In the genomic region with DNA sequence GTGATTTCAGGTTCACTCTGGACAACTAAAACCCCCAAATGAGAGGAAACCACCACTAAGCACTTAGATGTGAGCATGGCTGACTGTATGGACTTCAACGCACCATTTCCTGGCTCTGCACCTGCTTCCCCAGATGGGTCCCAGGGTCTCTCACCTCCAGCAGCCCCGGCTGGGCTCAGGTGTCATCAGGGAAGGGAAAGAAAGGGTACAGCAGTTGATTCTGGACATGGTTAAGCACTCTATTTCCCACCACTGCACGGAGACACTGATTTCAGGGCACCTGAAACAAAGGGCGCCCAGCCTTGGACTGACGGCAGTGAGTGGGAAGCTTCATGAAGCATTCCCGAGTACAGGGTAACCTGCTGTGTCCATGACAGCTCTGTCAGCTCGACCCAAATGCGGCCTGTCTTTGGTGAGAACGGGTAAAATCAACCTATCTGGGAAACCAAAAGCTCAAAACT, we compare ENCODE assay signal across 12 cellular contexts. TPM values are rescaled to one million over a fixed set of nuclear protein-coding genes. Genes with fewer than 3 reads are reported as not detected.
A peak's percentile ranks its signal among the peaks of the same experiment; 100 is the strongest.
DNase-seq lines count a peak whose midpoint lies in the region; ATAC-seq and TF ChIP-seq lines count a peak whose summit lies in the region.
"Had no signal": no experiment of that assay in that cellular context is flagged by ENCODE, and none has a peak within 500 bp of the region (broad histone marks: within the 10 kb centered on the region; RNA-seq: fewer than 3 reads in every experiment).

No MANE protein-coding gene starts in this region.

- no peaks in the 10 kb centered on the region for H3K27me3 ChIP-seq in neutrophil
- no peaks in the 10 kb centered on the region for H3K27me3 ChIP-seq in vagina

- TF ChIP-seq POLR2A in vagina (IDR thresholded peaks at IDR 0.05), result no peak

- peaks cover 17% of the 10 kb centered on the region for H3K36me3 Mint-ChIP-seq in stimulated activated naive CD8-positive, alpha-beta T cell treated with anti-CD3 and anti-CD28 coated beads, Interleukin-15, Interleukin-2, amounts not matched to agents 100 ng/mL and 50 ng/mL, for 24 hours (ENCODE audit: low read depth)
- peaks cover 5% of the 10 kb centered on the region; the same call in 1 of the 2 replicates for H3K36me3 Mint-ChIP-seq in WTC11

- no peak for TF ChIP-seq CTCF in coronary artery (IDR thresholded peaks at IDR 0.05)
- no peak for TF ChIP-seq CTCF in neutrophil (IDR thresholded peaks at IDR 0.05)
- TF ChIP-seq CTCF in vagina (IDR thresholded peaks at IDR 0.05), result no peak
- no peak for TF ChIP-seq CTCF in WTC11 (IDR thresholded peaks at IDR 0.05)

- POLR2A ChIA-PET in WTC11 (lab: Charles Lee), result no interaction called here

- H3K27ac ChIP-seq in coronary artery (peak overlapping the region; percentile 33 to 89), neutrophil (peak overlapping the region; percentile 99), vagina (peak overlapping the region; percentile 65)

- CTCF ChIA-PET in WTC11 (lab: Charles Lee), result interaction anchor here (0.9 to 2.1 kb wide), 3 partner anchors 12 to 82 kb away, joined by 3 to 16 read pairs (median 3); no protein-coding TSS in a partner anchor

- H3K27me3 Mint-ChIP-seq in stimulated activated naive CD8-positive, alpha-beta T cell treated with anti-CD3 and anti-CD28 coated beads, Interleukin-15, Interleukin-2, amounts not matched to agents 100 ng/mL and 50 ng/mL, for 24 hours, result no peaks in the 10 kb centered on the region
- no peaks in the 10 kb centered on the region for H3K27me3 Mint-ChIP-seq in WTC11 (ENCODE audit: low read depth)

- peaks cover 6% of the 10 kb centered on the region for H3K36me3 ChIP-seq in neutrophil
- H3K36me3 ChIP-seq in vagina, result no peaks in the 10 kb centered on the region

- DNase-seq in stimulated activated naive CD8-positive, alpha-beta T cell treated with anti-CD3 and anti-CD28 coated beads, Interleukin-15, Interleukin-2, amounts not matched to agents 100 U/mL and 50 U/mL, for 24 hours, result no peak
- DNase-seq in coronary artery (ENCODE audit: low spot score) (peak; percentile 41), vagina (ENCODE audit: extremely low spot score in 2 of 2) (no peak), WTC11 (ENCODE audit: low spot score) (no peak)
- DNase-seq in stimulated activated CD4-positive, alpha-beta T cell treated with anti-CD3 and anti-CD28 coated beads, Interleukin-12 subunit alpha, Interleukin-12 subunit beta, amount 100 ng/mL, for 4 hours, result no peak
- DNase-seq: NCI-H2081, PC-3 had no signal

- H3K4me3 ChIP-seq in coronary artery (no peak overlapping the region), neutrophil (ENCODE audit: low read depth in 1 of 2, low read length in 1 of 2) (no peak overlapping the region), vagina (no peak overlapping the region)
- H3K4me3 ChIP-seq: K562 had no signal

- peaks cover 96% of the 10 kb centered on the region for H3K4me1 Mint-ChIP-seq in stimulated activated naive CD8-positive, alpha-beta T cell treated with anti-CD3 and anti-CD28 coated beads, Interleukin-15, Interleukin-2, amounts not matched to agents 100 ng/mL and 50 ng/mL, for 24 hours (ENCODE audit: low read depth)
- peaks cover 33% of the 10 kb centered on the region for H3K4me1 Mint-ChIP-seq in WTC11

- H3K4me1 ChIP-seq in neutrophil (ENCODE audit: control insufficient read depth in 1 of 2, insufficient read depth in 1 of 2, low read depth in 1 of 2, low read length in 1 of 2) (peaks cover 76 to 78% of the 10 kb centered on the region in 2 experiments), vagina (peaks cover 90% of the 10 kb centered on the region)

- no peak for ATAC-seq in stimulated activated naive CD8-positive, alpha-beta T cell treated with anti-CD3 and anti-CD28 coated beads, Interleukin-15, Interleukin-2, amounts not matched to agents 100 U/mL and 50 U/mL, for 24 hours
- ATAC-seq in WTC11, result no peak
- ATAC-seq in activated CD4-positive, CD25-positive, alpha-beta regulatory T cell treated with anti-CD3 and anti-CD28 coated beads, Interleukin-2, amount 50 U/mL, for 24 hours, result no peak
- ATAC-seq: K562, PC-3 had no signal

- H3K9me3 ChIP-seq in neutrophil, result no peaks in the 10 kb centered on the region
- H3K9me3 ChIP-seq in vagina, result no peaks in the 10 kb centered on the region

- peak overlapping the region; percentile 26 for H3K27ac Mint-ChIP-seq in stimulated activated naive CD8-positive, alpha-beta T cell treated with anti-CD3 and anti-CD28 coated beads, Interleukin-15, Interleukin-2, amounts not matched to agents 100 ng/mL and 50 ng/mL, for 24 hours
- H3K27ac Mint-ChIP-seq in WTC11, result no peak overlapping the region
- H3K27ac Mint-ChIP-seq: T-helper 2 cell treated with Interferon-gamma antibody and Interleukin-4, amounts not matched to agents 5 μg/mL and 100 μg/mL, for 36 hours had no signal

- intact Hi-C loops in vagina (cut with DNase I), result no loop called here

- no peaks in the 10 kb centered on the region for H3K9me3 Mint-ChIP-seq in stimulated activated naive CD8-positive, alpha-beta T cell treated with anti-CD3 and anti-CD28 coated beads, Interleukin-15, Interleukin-2, amounts not matched to agents 100 ng/mL and 50 ng/mL, for 24 hours
- H3K9me3 Mint-ChIP-seq in WTC11, result no peaks in the 10 kb centered on the region
- H3K9me3 Mint-ChIP-seq: T-helper 2 cell treated with Interferon-gamma antibody and Interleukin-4, amounts not matched to agents 5 μg/mL and 100 μg/mL, for 36 hours had no signal

- no peak overlapping the region for H3K4me3 Mint-ChIP-seq in stimulated activated naive CD8-positive, alpha-beta T cell treated with anti-CD3 and anti-CD28 coated beads, Interleukin-15, Interleukin-2, amounts not matched to agents 100 ng/mL and 50 ng/mL, for 24 hours
- H3K4me3 Mint-ChIP-seq in WTC11, result no peak overlapping the region
- H3K4me3 Mint-ChIP-seq: T-helper 2 cell treated with Interferon-gamma antibody and Interleukin-4, amounts not matched to agents 5 μg/mL and 100 μg/mL, for 36 hours had no signal

TF ChIP-seq in WTC11, 78 proteins besides CTCF, POLR2A, EP300 and RAD21:
- TF ChIP-seq ZNF396 (CRISPR knock-in tag; IDR thresholded peaks at IDR 0.05; ENCODE audit: borderline replicate concordance) (no peak), ZNF219 (CRISPR knock-in tag; IDR thresholded peaks at IDR 0.05; ENCODE audit: borderline replicate concordance) (no peak), MYBL2 (CRISPR knock-in tag; IDR thresholded peaks at IDR 0.05) (no peak), KAT7 (CRISPR knock-in tag; IDR thresholded peaks at IDR 0.05; ENCODE audit: borderline replicate concordance) (no peak), ELF4 (CRISPR knock-in tag; IDR thresholded peaks at IDR 0.05; ENCODE audit: low read depth) (no peak)
- TF ChIP-seq, protein P1, sequence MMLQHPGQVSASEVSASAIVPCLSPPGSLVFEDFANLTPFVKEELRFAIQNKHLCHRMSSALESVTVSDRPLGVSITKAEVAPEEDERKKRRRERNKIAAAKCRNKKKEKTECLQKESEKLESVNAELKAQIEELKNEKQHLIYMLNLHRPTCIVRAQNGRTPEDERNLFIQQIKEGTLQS (CRISPR knock-in tag; conservative IDR thresholded peaks at IDR 0.05), result no peak

RNA-seq across cellular contexts. Expression of a gene that starts 19.0 kb away (rescaled TPM):
- total RNA-seq in vagina (35.1 TPM), WTC11 (2021) (18.7 to 21.3 TPM (median 19.9 TPM) in 3 replicates)
